ENCODE assay signal across 8 cellular contexts in genomic region chr2:18378020-18378653, GRCh38.
A peak's percentile ranks its signal among the peaks of the same experiment; 100 is the strongest.
DNase-seq lines count a peak whose midpoint lies in the region; ATAC-seq and TF ChIP-seq lines count a peak whose summit lies in the region.

No MANE protein-coding gene starts in this region.

- TF ChIP-seq CTCF in WI38 (IDR thresholded peaks at IDR 0.05; ENCODE audit: low read depth, low read length) = peak; percentile 70

- DNase-seq in CD1c-positive myeloid dendritic cell (ENCODE audit: extremely low spot score) (peak; percentile 30), NCI-H1417 treated with DMSO at 0.1 percent for 48 hours (lab: John Stamatoyannopoulos, UW) (peak; percentile 37), glomerular visceral epithelial cell (ENCODE audit: extremely low spot score) (peak; percentile 58), pulmonary artery endothelial cell (ENCODE audit: low read depth, low spot score) (peak; percentile 13), NK-92 (lab: John Stamatoyannopoulos, UW; ENCODE audit: unreplicated experiment) (no peak)

- ATAC-seq in GM18517 (IDR thresholded peaks at IDR 0.05; ENCODE audit: unreplicated experiment) (peak; percentile 80), HG02870 (IDR thresholded peaks at IDR 0.05; ENCODE audit: unreplicated experiment) (peak; percentile 92)

- H3K4me3 ChIP-seq in WI38 (ENCODE audit: low read depth, low read length) = no peak overlapping the region
